20 cellular contexts compared by ENCODE assay signal in genomic region chr11:119516060-119516459, GRCh38.
DNase-seq lines count a peak whose midpoint lies in the region; ATAC-seq and TF ChIP-seq lines count a peak whose summit lies in the region.
"Had no signal": no experiment of that assay in that cellular context is flagged by ENCODE, and none has a peak within 500 bp of the region (broad histone marks: within the 10 kb centered on the region; RNA-seq: fewer than 3 reads in every experiment).

No MANE protein-coding gene starts in this region.

- H3K4me2 ChIP-seq in osteoblast (ENCODE audit: insufficient read depth, low read length) = no peak overlapping the region
- H3K4me2 ChIP-seq: BLaER1, GM23338 had no signal

- H3K27me3 ChIP-seq in WERI-Rb-1 (ENCODE audit: insufficient read depth, low read depth, severe bottlenecking) (no peaks in the 10 kb centered on the region), osteoblast (ENCODE audit: insufficient read depth, low read length) (peaks cover 34% of the 10 kb centered on the region)
- H3K27me3 ChIP-seq: BLaER1 had no signal

- in situ Hi-C loops in G401 (cut with HindIII; ENCODE audit: low sequenced_read_pairs) = no loop called here

- H3K27ac Mint-ChIP-seq in dendritic cell treated with granulocyte-macrophage colony-stimulating factor and Interleukin-4, amounts not matched to agents 40 ng/mL and 50 ng/mL, for 4 days = peak overlapping the region; percentile 33
- H3K27ac Mint-ChIP-seq: CD14-positive monocyte; CD4-positive, alpha-beta memory T cell; GM23338; IgD-negative memory B cell had no signal

- H3K9me3 ChIP-seq in WERI-Rb-1 (ENCODE audit: severe bottlenecking) (no peaks in the 10 kb centered on the region), osteoblast (ENCODE audit: low read depth, low read length) (no peaks in the 10 kb centered on the region)
- H3K9me3 ChIP-seq: BLaER1 had no signal

- no peaks in the 10 kb centered on the region for H3K36me3 Mint-ChIP-seq in dendritic cell treated with granulocyte-macrophage colony-stimulating factor and Interleukin-4, amounts not matched to agents 40 ng/mL and 50 ng/mL, for 4 days (ENCODE audit: low read depth)
- H3K36me3 Mint-ChIP-seq: CD4-positive, alpha-beta memory T cell had no signal

- no peak overlapping the region for H2AFZ ChIP-seq in osteoblast (ENCODE audit: low read length)
- H2AFZ ChIP-seq: GM23338 had no signal

- intact Hi-C loops in dendritic cell treated with granulocyte-macrophage colony-stimulating factor and Interleukin-4, amounts not matched to agents 40 ng/mL and 50 ng/mL, for 4 days (cut with micrococcal nuclease) = no loop called here

- no peak overlapping the region for H3K4me3 Mint-ChIP-seq in dendritic cell treated with granulocyte-macrophage colony-stimulating factor and Interleukin-4, amounts not matched to agents 40 ng/mL and 50 ng/mL, for 4 days
- H3K4me3 Mint-ChIP-seq: CD4-positive, alpha-beta memory T cell; GM23338; IgD-negative memory B cell had no signal

- peaks cover 11% of the 10 kb centered on the region for H3K27me3 Mint-ChIP-seq in dendritic cell treated with granulocyte-macrophage colony-stimulating factor and Interleukin-4, amounts not matched to agents 40 ng/mL and 50 ng/mL, for 4 days

- DNase-seq in G401 (ENCODE audit: low spot score) (peak; percentile 62), WERI-Rb-1 (no peak), osteoblast (ENCODE audit: insufficient read length, low spot score, missing footprints) (peak; percentile 66)
- DNase-seq: ACHN; AML-193; CD4-positive, alpha-beta memory T cell; DMS153; DND-41; EL; HCEC 1CT; KBM-7 had no signal

- H3K4me3 ChIP-seq in WERI-Rb-1 (ENCODE audit: low read depth, low read length) (no peak overlapping the region), osteoblast (ENCODE audit: insufficient read depth, low read length) (no peak overlapping the region)
- H3K4me3 ChIP-seq: BLaER1, GM23338 had no signal

- no peaks in the 10 kb centered on the region for H3K79me2 ChIP-seq in osteoblast (ENCODE audit: insufficient read depth, low read length)

- H4K20me1 ChIP-seq in osteoblast (ENCODE audit: insufficient read depth, low read length) = no peaks in the 10 kb centered on the region
- H4K20me1 ChIP-seq: BLaER1 had no signal

- no peaks in the 10 kb centered on the region for H3K4me1 ChIP-seq in osteoblast (ENCODE audit: insufficient read depth, low read length)

- TF ChIP-seq CTCF in WERI-Rb-1 (IDR thresholded peaks at IDR 0.05; ENCODE audit: low read depth, low read length) (no peak), osteoblast (IDR thresholded peaks at IDR 0.05; ENCODE audit: extremely low read depth, low read depth, low read length) (no peak)

- H3K27ac ChIP-seq in WERI-Rb-1 (peak overlapping the region; percentile 67), osteoblast (ENCODE audit: low read depth, low read length) (no peak overlapping the region)
- H3K27ac ChIP-seq: BLaER1 had no signal

- no peaks in the 10 kb centered on the region for H3K9me3 Mint-ChIP-seq in dendritic cell treated with granulocyte-macrophage colony-stimulating factor and Interleukin-4, amounts not matched to agents 40 ng/mL and 50 ng/mL, for 4 days
- H3K9me3 Mint-ChIP-seq: CD14-positive monocyte; CD4-positive, alpha-beta memory T cell; GM23338 had no signal

- ATAC-seq in GM21528 (IDR thresholded peaks at IDR 0.05; ENCODE audit: low FRiP score, unreplicated experiment) = no peak
- no peak for ATAC-seq in HG02885 (IDR thresholded peaks at IDR 0.05; ENCODE audit: poor library complexity, unreplicated experiment)
- no peak for ATAC-seq in HG03521 (IDR thresholded peaks at IDR 0.05; ENCODE audit: unreplicated experiment)
- ATAC-seq: GM23338, HepG2 had no signal

- H3K36me3 ChIP-seq in WERI-Rb-1 (no peaks in the 10 kb centered on the region), osteoblast (ENCODE audit: insufficient read depth, low read length) (no peaks in the 10 kb centered on the region)
- H3K36me3 ChIP-seq: BLaER1 had no signal

- H3K4me1 Mint-ChIP-seq in dendritic cell treated with granulocyte-macrophage colony-stimulating factor and Interleukin-4, amounts not matched to agents 40 ng/mL and 50 ng/mL, for 4 days (ENCODE audit: low read depth) = peaks cover 30% of the 10 kb centered on the region
- H3K4me1 Mint-ChIP-seq: CD4-positive, alpha-beta memory T cell had no signal
